In the genomic region with DNA sequence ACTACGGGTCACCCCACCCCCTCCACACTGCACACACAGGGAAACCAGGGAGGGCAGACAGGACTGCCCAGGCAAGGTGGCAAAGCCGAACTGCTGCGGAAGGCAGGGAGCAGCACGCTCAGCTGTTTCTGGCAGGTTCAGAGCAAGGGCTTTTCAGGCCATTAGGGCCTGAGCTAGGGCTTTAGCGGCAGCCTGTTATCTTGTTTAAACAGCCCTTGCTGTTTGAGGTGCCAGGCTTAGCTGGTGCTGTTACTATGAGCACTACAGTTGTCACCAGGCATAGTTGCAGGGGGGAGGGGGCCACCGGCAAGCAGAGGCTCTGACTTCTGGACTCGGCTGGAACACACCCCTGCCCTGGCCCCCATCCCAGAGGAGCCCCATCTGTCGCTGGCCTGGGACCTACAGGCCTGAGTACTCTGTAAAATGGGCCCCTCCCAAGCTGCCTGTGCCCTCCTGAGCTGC, we compare ENCODE assay signal across 21 cellular contexts. TPM values are rescaled to one million over a fixed set of nuclear protein-coding genes. Genes with fewer than 3 reads are reported as not detected.
DNase-seq lines count a peak whose midpoint lies in the region; ATAC-seq and TF ChIP-seq lines count a peak whose summit lies in the region.
"Had no signal": no experiment of that assay in that cellular context is flagged by ENCODE, and none has a peak within 500 bp of the region (broad histone marks: within the 10 kb centered on the region; RNA-seq: fewer than 3 reads in every experiment).

No MANE protein-coding gene starts in this region.

- TF ChIP-seq POLR2A in thyroid gland (IDR thresholded peaks at IDR 0.05), result no peak

- peak; percentile 50 for DNase-seq in NCI-H748 (lab: John Stamatoyannopoulos, UW; ENCODE audit: unreplicated experiment)
- DNase-seq in NCI-H748 treated with DMSO at 0.1 percent for 48 hours (lab: John Stamatoyannopoulos, UW), result no peak
- DNase-seq in NCI-H524 treated with DMSO at 0.1 percent for 48 hours (lab: John Stamatoyannopoulos, UW), result peak; percentile 74
- peak; percentile 45 to 65 for DNase-seq in heart right ventricle
- peak; percentile 13 to 33 for DNase-seq in thyroid gland
- DNase-seq in NCI-H1105 treated with DMSO at 0.1 percent for 48 hours (lab: John Stamatoyannopoulos, UW), result no peak
- DNase-seq: activated CD4-positive, CD25-positive, alpha-beta regulatory T cell; CD4-positive, alpha-beta memory T cell; foreskin fibroblast; GM23248; NCI-H187 treated with DMSO at 0.1 percent for 48 hours; NK-92 treated with Interleukin-12 subunit alpha and Interleukin-12 subunit beta, amount 100 ng/mL, for 24 hours; stimulated activated CD4-positive, alpha-beta T cell treated with anti-CD3 and anti-CD28 coated beads, Interleukin-15, amount 100 ng/mL, for 24 hours; stimulated activated naive CD8-positive, alpha-beta T cell treated with anti-CD3 and anti-CD28 coated beads, Interleukin-15, Interleukin-2, amounts not matched to agents 100 U/mL and 50 U/mL, for 24 hours; T-helper 1 cell had no signal

- H3K36me3 ChIP-seq in heart right ventricle (no peaks in the 10 kb centered on the region), thyroid gland (no peaks in the 10 kb centered on the region)

- no peaks in the 10 kb centered on the region for H3K27me3 ChIP-seq in heart right ventricle
- no peaks in the 10 kb centered on the region for H3K27me3 ChIP-seq in thyroid gland

- WGBS in heart right ventricle, 2 donors, result 57 to 62% methylated on average over 8 of the region's 8 CpGs
- WGBS in thyroid gland, 2 donors, result 79 to 87% methylated on average over 4 to 5 of the region's 8 CpGs

- H3K4me3 ChIP-seq in heart right ventricle, result no peak overlapping the region
- H3K4me3 ChIP-seq in thyroid gland (replicated peaks in 1 of 3), result no peak overlapping the region
- H3K4me3 ChIP-seq: GM23248, lung had no signal

- H3K9me3 ChIP-seq in heart right ventricle, result no peaks in the 10 kb centered on the region
- H3K9me3 ChIP-seq in thyroid gland, result no peaks in the 10 kb centered on the region

- peak; percentile 62 to 89 (median 70) for ATAC-seq in heart right ventricle
- ATAC-seq in GM19452 (IDR thresholded peaks at IDR 0.05; ENCODE audit: unreplicated experiment), result no peak
- no peak for ATAC-seq in GM21723 (IDR thresholded peaks at IDR 0.05; ENCODE audit: unreplicated experiment)
- ATAC-seq: activated T-helper 17 cell treated with anti-CD3 and anti-CD28 coated beads, Interleukin-2, amount 50 U/mL, for 72 hours; stimulated activated naive CD8-positive, alpha-beta T cell treated with anti-CD3 and anti-CD28 coated beads, Interleukin-15, Interleukin-2, amounts not matched to agents 100 U/mL and 50 U/mL, for 24 hours had no signal

- peak overlapping the region in 1 of 10 donors; percentile 42 for H3K27ac ChIP-seq in heart right ventricle
- no peak overlapping the region for H3K27ac ChIP-seq in thyroid gland
- H3K27ac ChIP-seq: GM23248 had no signal

- intact Hi-C loops in heart right ventricle (cut with DNase I) (loop anchor here in 1 of 10 donors (5.0 kb wide), 1 partner anchor 40 kb away; no protein-coding TSS in a partner anchor), thyroid gland (cut with DNase I) (no loop called here)

- H3K4me1 ChIP-seq in heart right ventricle (peaks cover 0 to 30% (median 9%) of the 10 kb centered on the region in 9 donors), thyroid gland (peaks cover 0 to 18% of the 10 kb centered on the region in 2 donors)

- no peak for TF ChIP-seq CTCF in heart right ventricle (IDR thresholded peaks at IDR 0.05)
- no peak for TF ChIP-seq CTCF in thyroid gland (IDR thresholded peaks at IDR 0.05)

RNA-seq across cellular contexts. Expression of gene RSPH14, which starts 34.9 kb away (rescaled TPM):
- total RNA-seq in heart right ventricle, result under 1 TPM in 1 of 10 donors, not detected in 9; 0.21 TPM
- polyA plus RNA-seq in heart right ventricle, result under 1 TPM in 1 of 2 donors, not detected in 1; 0.39 TPM
- 1 to 10 TPM in 2 of 4 donors, not detected in 2; 1.1 to 3.0 TPM for total RNA-seq in thyroid gland
- total RNA-seq: activated T-helper 17 cell treated with anti-CD3 and anti-CD28 coated beads, Interleukin-2, amount 50 U/mL, for 72 hours; CD4-positive, alpha-beta memory T cell; GM23248; LHCN-M2; RPMI7951 had no signal
- polyA plus RNA-seq: CD4-positive, alpha-beta memory T cell; GM23248 had no signal

RNA-seq across cellular contexts. Expression of gene GNAZ, which starts 36.6 kb away (rescaled TPM):
- total RNA-seq in heart right ventricle (1 to 10 TPM; 1.5 to 4.2 (median 2.6) TPM), thyroid gland (1 to 10 TPM; 4.2 to 8.2 (median 4.8) TPM)
- polyA plus RNA-seq in heart right ventricle, result 1 to 10 TPM; 1.3 to 2.1 TPM

RNA-seq across cellular contexts. Expression of gene RAB36, which starts 38.3 kb away (rescaled TPM):
- total RNA-seq in heart right ventricle (under 1 TPM; 0.15 to 1.00 (median 0.48) TPM), thyroid gland (10 to 100 TPM; 10.9 to 33.4 (median 27.8) TPM)
- under 1 TPM; 0.29 to 0.36 TPM for polyA plus RNA-seq in heart right ventricle

Comparison
In these comparisons a context has a peak if more than half of its experiments do, and no peak if none do; other contexts are left out.
1. DNase-seq: peak in NCI-H748 (single experiment), NCI-H524 treated with DMSO at 0.1 percent for 48 hours (single experiment), heart right ventricle (2 of 2) and thyroid gland (2 of 2); none in NCI-H748 treated with DMSO at 0.1 percent for 48 hours (single experiment) and NCI-H1105 treated with DMSO at 0.1 percent for 48 hours (single experiment).
2. ATAC-seq: peak in heart right ventricle (8 of 8); none in GM19452 (single experiment) and GM21723 (single experiment).
3. RNA of gene RAB36, which starts 38.3 kb away (total RNA-seq): 10.9 to 33.4 TPM in thyroid gland; 0.15 to 1.00 TPM in heart right ventricle; every median in the first group is over 4 times any median in the second.